36 cellular contexts compared by ENCODE assay signal in genomic region chr5:151537044-151537443, GRCh38. TPM values are rescaled to one million over a fixed set of nuclear protein-coding genes. Genes with fewer than 3 reads are reported as not detected.
DNase-seq lines count a peak whose midpoint lies in the region; ATAC-seq, FAIRE-seq and TF ChIP-seq lines count a peak whose summit lies in the region.
"Had no signal": no experiment of that assay in that cellular context is flagged by ENCODE, and none has a peak within 500 bp of the region (broad histone marks: within the 10 kb centered on the region; RNA-seq: fewer than 3 reads in every experiment).

No MANE protein-coding gene starts in this region.

- no peaks in the 10 kb centered on the region for H4K20me1 ChIP-seq in astrocyte (ENCODE audit: insufficient read depth, low read length)
- H4K20me1 ChIP-seq: BLaER1; BLaER1 treated with 17β-estradiol and CSF1 and Interleukin-3, amounts not matched to agents 10 nM and 100 nM had no signal

- CTCF ChIA-PET in HEK293 (lab: Yijun Ruan, JAX), result interaction anchor here (1.2 kb wide), 1 partner anchor 105 kb away, joined by 3 read pairs; no protein-coding TSS in a partner anchor

- no peaks in the 10 kb centered on the region for H3K36me3 Mint-ChIP-seq in activated T-cell treated with anti-CD3 and anti-CD28 coated beads, Interleukin-2, amount 50 U/mL, for 72 hours (ENCODE audit: insufficient read depth in 2 of 2)
- H3K36me3 Mint-ChIP-seq in astrocyte (ENCODE audit: low read depth, unreplicated experiment), result no peaks in the 10 kb centered on the region
- H3K36me3 Mint-ChIP-seq: CD14-positive monocyte; CD4-positive, alpha-beta memory T cell; CD4-positive, CD25-positive, alpha-beta regulatory T cell; CD8-positive, alpha-beta memory T cell; CD8-positive, alpha-beta T cell had no signal

- no peak for ATAC-seq in activated T-cell treated with anti-CD3 and anti-CD28 coated beads, Interleukin-2, amount 50 U/mL, for 72 hours (replicated peaks in 1 of 2)
- ATAC-seq: CD8-positive, alpha-beta T cell had no signal

- H3K4me3 ChIP-seq in HEK293 (ENCODE audit: low read depth, low read length), result no peak overlapping the region
- H3K4me3 ChIP-seq in astrocyte (ENCODE audit: insufficient read depth, low read depth, low read length), result no peak overlapping the region
- no peak overlapping the region for H3K4me3 ChIP-seq in brain microvascular endothelial cell (ENCODE audit: low read depth, low read length)
- H3K4me3 ChIP-seq: A549; BLaER1; BLaER1 treated with 17β-estradiol and CSF1 and Interleukin-3, amounts not matched to agents 10 nM and 100 nM had no signal

- H3K9me3 Mint-ChIP-seq in activated T-cell treated with anti-CD3 and anti-CD28 coated beads, Interleukin-2, amount 50 U/mL, for 72 hours, result no peaks in the 10 kb centered on the region
- H3K9me3 Mint-ChIP-seq in astrocyte (ENCODE audit: unreplicated experiment), result peaks cover 7% of the 10 kb centered on the region
- H3K9me3 Mint-ChIP-seq: CD14-positive monocyte; CD4-positive, alpha-beta memory T cell; CD4-positive, alpha-beta T cell; CD4-positive, CD25-positive, alpha-beta regulatory T cell; CD8-positive, alpha-beta memory T cell; CD8-positive, alpha-beta T cell had no signal

- TF ChIP-seq CTCF in HEK293 (tag by site-specific recombination; IDR thresholded peaks at IDR 0.05), result no peak
- no peak for TF ChIP-seq CTCF in astrocyte (IDR thresholded peaks at IDR 0.05; ENCODE audit: insufficient read depth, low read depth, low read length)
- TF ChIP-seq CTCF in brain microvascular endothelial cell (IDR thresholded peaks at IDR 0.05; ENCODE audit: low read depth, low read length, missing control alignments), result no peak

- H3K9ac ChIP-seq in astrocyte (ENCODE audit: low read length), result no peak overlapping the region
- H3K9ac ChIP-seq: BLaER1; BLaER1 treated with 17β-estradiol and CSF1 and Interleukin-3, amounts not matched to agents 10 nM and 100 nM had no signal

- H3K36me3 ChIP-seq in HEK293 (ENCODE audit: control insufficient read depth in 2 of 2, insufficient read depth in 1 of 2, low read length in 2 of 2) (no peaks in the 10 kb centered on the region), astrocyte (ENCODE audit: insufficient read depth, low read length) (no peaks in the 10 kb centered on the region), brain microvascular endothelial cell (replicated peaks) (no peaks in the 10 kb centered on the region)
- H3K36me3 ChIP-seq: BE2C; BLaER1; BLaER1 treated with 17β-estradiol and CSF1 and Interleukin-3, amounts not matched to agents 10 nM and 100 nM had no signal

- H3K4me1 ChIP-seq in HEK293 (ENCODE audit: control insufficient read depth, insufficient read depth, low read length) (no peaks in the 10 kb centered on the region), astrocyte (ENCODE audit: insufficient read depth, low read length) (no peaks in the 10 kb centered on the region)
- H3K4me1 ChIP-seq: A549, BE2C, Caco-2 had no signal

- in situ Hi-C loops in brain microvascular endothelial cell (cut with HindIII; ENCODE audit: low pct_ligation_motif_present, low sequenced_read_pairs), result no loop called here

- no peak for DNase-seq in activated T-cell treated with anti-CD3 and anti-CD28 coated beads, Interleukin-2, amount 50 U/mL, for 72 hours
- no peak for DNase-seq in activated T-cell treated with anti-CD3 and anti-CD28 coated beads, Interleukin-2, amount 50 U/mL, for 1 hour
- DNase-seq in astrocyte (ENCODE audit: low read depth) (no peak), brain microvascular endothelial cell (no peak), caudate nucleus (lab: John Stamatoyannopoulos, UW) (no peak)
- DNase-seq: 8988T; ACHN; AML-193; BE2C; C1 segment of cervical spinal cord; Caco-2; Calu3; CD4-positive, alpha-beta memory T cell; CD4-positive, alpha-beta T cell; CD4-positive, CD25-positive, alpha-beta regulatory T cell; CD8-positive, alpha-beta memory T cell; CD8-positive, alpha-beta T cell; COR-L47; DMS 273 treated with DMSO at 0.1 percent for 48 hours; DMS153; DMS53; DMS79; DMS79 treated with DMSO at 0.1 percent for 48 hours; DND-41; EL had no signal

- no peak overlapping the region for H3K4me3 Mint-ChIP-seq in activated T-cell treated with anti-CD3 and anti-CD28 coated beads, Interleukin-2, amount 50 U/mL, for 72 hours
- H3K4me3 Mint-ChIP-seq in astrocyte (ENCODE audit: unreplicated experiment), result no peak overlapping the region
- H3K4me3 Mint-ChIP-seq: B cell; CD14-positive monocyte; CD4-positive, alpha-beta memory T cell; CD4-positive, alpha-beta T cell; CD4-positive, CD25-positive, alpha-beta regulatory T cell; CD8-positive, alpha-beta memory T cell; CD8-positive, alpha-beta T cell had no signal

- H3K4me1 Mint-ChIP-seq in activated T-cell treated with anti-CD3 and anti-CD28 coated beads, Interleukin-2, amount 50 U/mL, for 72 hours (ENCODE audit: low read depth), result peaks cover 13% of the 10 kb centered on the region
- peaks cover 5% of the 10 kb centered on the region for H3K4me1 Mint-ChIP-seq in astrocyte (ENCODE audit: low read depth, unreplicated experiment)
- H3K4me1 Mint-ChIP-seq: B cell; CD4-positive, CD25-positive, alpha-beta regulatory T cell; CD8-positive, alpha-beta memory T cell had no signal

- no peaks in the 10 kb centered on the region for H3K27me3 ChIP-seq in astrocyte (ENCODE audit: insufficient read depth, low read length)
- no peaks in the 10 kb centered on the region for H3K27me3 ChIP-seq in brain microvascular endothelial cell (replicated peaks)
- H3K27me3 ChIP-seq: BLaER1; BLaER1 treated with 17β-estradiol and CSF1 and Interleukin-3, amounts not matched to agents 10 nM and 100 nM had no signal

- H3K9me3 ChIP-seq in HEK293 (ENCODE audit: control insufficient read depth, insufficient read depth, low read depth, low read length) (no peaks in the 10 kb centered on the region), astrocyte (ENCODE audit: insufficient read depth, low read depth, low read length) (no peaks in the 10 kb centered on the region)
- H3K9me3 ChIP-seq: A549; BE2C; BLaER1; BLaER1 treated with 17β-estradiol and CSF1 and Interleukin-3, amounts not matched to agents 10 nM and 100 nM; Caco-2 had no signal

- H3K79me2 ChIP-seq in astrocyte (ENCODE audit: insufficient read depth, low read length), result no peaks in the 10 kb centered on the region

- POLR2A ChIA-PET in HEK293 (lab: Yijun Ruan, JAX), result no interaction called here

- H3K27me3 Mint-ChIP-seq in activated T-cell treated with anti-CD3 and anti-CD28 coated beads, Interleukin-2, amount 50 U/mL, for 72 hours (ENCODE audit: low read depth), result no peaks in the 10 kb centered on the region
- peaks cover 25% of the 10 kb centered on the region for H3K27me3 Mint-ChIP-seq in astrocyte (ENCODE audit: low read depth, unreplicated experiment)
- H3K27me3 Mint-ChIP-seq: CD4-positive, alpha-beta T cell had no signal

- H2AFZ ChIP-seq in astrocyte (ENCODE audit: low read depth, low read length), result no peak overlapping the region

- no peak overlapping the region for H3K4me2 ChIP-seq in astrocyte (ENCODE audit: low read length)
- H3K4me2 ChIP-seq: A549, BLaER1 had no signal

- no peak for FAIRE-seq in astrocyte (lab: Jason Lieb, UNC)
- FAIRE-seq: A204.1, A549, D721Med had no signal

- H3K27ac ChIP-seq in HEK293 (ENCODE audit: extremely low read depth, low read depth, low read length), result no peak overlapping the region
- no peak overlapping the region for H3K27ac ChIP-seq in astrocyte (ENCODE audit: low read depth, low read length)
- H3K27ac ChIP-seq in brain microvascular endothelial cell, result no peak overlapping the region
- no peak overlapping the region for H3K27ac ChIP-seq in caudate nucleus (ENCODE audit: low read depth, low read length)
- H3K27ac ChIP-seq: 22Rv1; A549; BLaER1; BLaER1 treated with 17β-estradiol and CSF1 and Interleukin-3, amounts not matched to agents 10 nM and 100 nM; C4-2B had no signal

- peak overlapping the region; percentile 72 for H3K27ac Mint-ChIP-seq in activated T-cell treated with anti-CD3 and anti-CD28 coated beads, Interleukin-2, amount 50 U/mL, for 72 hours
- H3K27ac Mint-ChIP-seq in astrocyte (ENCODE audit: unreplicated experiment), result peak overlapping the region; percentile 59
- H3K27ac Mint-ChIP-seq: B cell; CD4-positive, alpha-beta memory T cell; CD4-positive, alpha-beta T cell; CD4-positive, CD25-positive, alpha-beta regulatory T cell; CD8-positive, alpha-beta memory T cell; CD8-positive, alpha-beta T cell had no signal

TF ChIP-seq in HEK293, 187 proteins besides CTCF, POLR2A, EP300 and RAD21 (continues in another document):
- no peak for TF ChIP-seq PATZ1 (tag by site-specific recombination; IDR thresholded peaks at IDR 0.05)
- TF ChIP-seq ZNF610 (tag by site-specific recombination; IDR thresholded peaks at IDR 0.05; ENCODE audit: borderline replicate concordance), result no peak
- TF ChIP-seq ZNF513 (tag by site-specific recombination; IDR thresholded peaks at IDR 0.05), result peak; percentile 71

RNA-seq across cellular contexts. Expression of gene FAT2, which starts 54.1 kb away (rescaled TPM):
- total RNA-seq in activated T-cell treated with anti-CD3 and anti-CD28 coated beads, Interleukin-2, amount 50 U/mL, for 72 hours, result not detected
- total RNA-seq in astrocyte, result 0.07 and 0.14 TPM in 2 replicates
- total RNA-seq: A673; B cell; Calu3; CD4-positive, alpha-beta memory T cell; CD4-positive, alpha-beta T cell; CD4-positive, CD25-positive, alpha-beta regulatory T cell; CD8-positive, alpha-beta memory T cell; CD8-positive, alpha-beta T cell had no signal
